In genomic region chr2:67137699-67138098, GRCh38 we compare ENCODE assay signal across 31 cellular contexts.
DNase-seq lines count a peak whose midpoint lies in the region; ATAC-seq and TF ChIP-seq lines count a peak whose summit lies in the region.
"Had no signal": no experiment of that assay in that cellular context is flagged by ENCODE, and none has a peak within 500 bp of the region (broad histone marks: within the 10 kb centered on the region; RNA-seq: fewer than 3 reads in every experiment).

No MANE protein-coding gene starts in this region.

- no peak overlapping the region for H3K27ac ChIP-seq in PC-3 (ENCODE audit: low read length)
- no peak overlapping the region for H3K27ac ChIP-seq in PC-9
- no peak overlapping the region for H3K27ac ChIP-seq in esophagus squamous epithelium
- H3K27ac ChIP-seq in Peyer's patch: no peak overlapping the region
- H3K27ac ChIP-seq: ascending aorta; BLaER1 treated with 17β-estradiol and CSF1 and Interleukin-3, amounts not matched to agents 10 nM and 100 nM; prostate gland; sigmoid colon had no signal

- TF ChIP-seq CTCF in Calu3 (IDR thresholded peaks at IDR 0.05; ENCODE audit: unreplicated experiment) (no peak), PC-3 (conservative IDR thresholded peaks at IDR 0.05; ENCODE audit: low read depth, low read length) (no peak), osteocyte (IDR thresholded peaks at IDR 0.05) (no peak), PC-9 (conservative IDR thresholded peaks at IDR 0.05) (no peak), esophagus squamous epithelium (IDR thresholded peaks at IDR 0.05) (no peak), Peyer's patch (IDR thresholded peaks at IDR 0.05) (no peak)

- H3K36me3 Mint-ChIP-seq in Calu3 (ENCODE audit: insufficient read depth, unreplicated experiment) (no peaks in the 10 kb centered on the region), osteocyte (ENCODE audit: unreplicated experiment) (no peaks in the 10 kb centered on the region)
- H3K36me3 Mint-ChIP-seq: activated naive CD8-positive, alpha-beta T cell treated with anti-CD3 and anti-CD28 coated beads, Interleukin-2, amount 10 ng/mL, durations not matched to agents 7 days and 5 days; immature natural killer cell; naive thymus-derived CD4-positive, alpha-beta T cell had no signal

- TF ChIP-seq EP300 in Ishikawa (IDR thresholded peaks at IDR 0.05; ENCODE audit: borderline replicate concordance): no peak

- no peak overlapping the region for H3K4me2 ChIP-seq in PC-3 (ENCODE audit: low read length)
- no peak overlapping the region for H3K4me2 ChIP-seq in PC-9
- H3K4me2 ChIP-seq: BLaER1 treated with 17β-estradiol and CSF1 and Interleukin-3, amounts not matched to agents 10 nM and 100 nM; SK-N-SH had no signal

- H4K20me1 ChIP-seq in PC-3 (ENCODE audit: low read length) (no peaks in the 10 kb centered on the region), PC-9 (ENCODE audit: insufficient read depth) (no peaks in the 10 kb centered on the region)
- H4K20me1 ChIP-seq: BLaER1 treated with 17β-estradiol and CSF1 and Interleukin-3, amounts not matched to agents 10 nM and 100 nM had no signal

- POLR2A ChIA-PET in PC-3 (lab: Charles Lee; ENCODE audit: unreplicated experiment) (no interaction called here), PC-9 (lab: Charles Lee; ENCODE audit: unreplicated experiment) (no interaction called here)

- H3F3A ChIP-seq in PC-3 (ENCODE audit: low read length, unreplicated experiment) (no peaks in the 10 kb centered on the region), PC-9 (ENCODE audit: insufficient read depth, low read depth) (no peaks in the 10 kb centered on the region; the same call in 1 of the 2 replicates)

- BruUV-seq in Calu3 (replicated peaks; lab: Mats Ljungman, UMichigan): no TSS peak
- no TSS peak for BruUV-seq in PC-3 (replicated peaks; lab: Mats Ljungman, UMichigan)
- BruUV-seq in PC-9 (replicated peaks; lab: Mats Ljungman, UMichigan): no TSS peak

- H3K4me1 ChIP-seq in PC-3 (ENCODE audit: insufficient read depth, low read length) (no peaks in the 10 kb centered on the region), PC-9 (replicated peaks; ENCODE audit: insufficient read depth) (no peaks in the 10 kb centered on the region), esophagus squamous epithelium (no peaks in the 10 kb centered on the region), Peyer's patch (no peaks in the 10 kb centered on the region)
- H3K4me1 ChIP-seq: ascending aorta; BLaER1 treated with 17β-estradiol and CSF1 and Interleukin-3, amounts not matched to agents 10 nM and 100 nM; prostate gland; sigmoid colon had no signal

- no peak overlapping the region for H3K9ac ChIP-seq in PC-3 (ENCODE audit: low read length)
- H3K9ac ChIP-seq: BLaER1 treated with 17β-estradiol and CSF1 and Interleukin-3, amounts not matched to agents 10 nM and 100 nM; SK-N-SH had no signal

- CTCF ChIA-PET in Calu3 (lab: Charles Lee): no interaction called here
- CTCF ChIA-PET in PC-3 (lab: Charles Lee): no interaction called here
- CTCF ChIA-PET in PC-9 (lab: Charles Lee): no interaction called here

- peak overlapping the region; percentile 50 for H3K27ac Mint-ChIP-seq in Calu3 (ENCODE audit: unreplicated experiment)
- no peak overlapping the region for H3K27ac Mint-ChIP-seq in osteocyte (ENCODE audit: unreplicated experiment)
- H3K27ac Mint-ChIP-seq: activated CD8-positive, alpha-beta T cell treated with anti-CD3 and anti-CD28 coated beads for 36 hours; activated naive CD8-positive, alpha-beta T cell treated with anti-CD3 and anti-CD28 coated beads, Interleukin-2, amount 10 ng/mL, durations not matched to agents 7 days and 5 days; immature natural killer cell; naive thymus-derived CD4-positive, alpha-beta T cell had no signal

- no peaks in the 10 kb centered on the region for H3K36me3 ChIP-seq in PC-3 (ENCODE audit: low read depth, low read length)
- no peaks in the 10 kb centered on the region for H3K36me3 ChIP-seq in PC-9 (ENCODE audit: low read depth)
- H3K36me3 ChIP-seq in esophagus squamous epithelium: no peaks in the 10 kb centered on the region
- no peaks in the 10 kb centered on the region for H3K36me3 ChIP-seq in Peyer's patch
- H3K36me3 ChIP-seq: ascending aorta; BLaER1 treated with 17β-estradiol and CSF1 and Interleukin-3, amounts not matched to agents 10 nM and 100 nM; prostate gland; sigmoid colon had no signal

- intact Hi-C loops in Calu3 (cut with micrococcal nuclease; ENCODE audit: unreplicated experiment): loop anchor here (10.0 kb wide), 2 partner anchors 103 to 157 kb away; no protein-coding TSS in a partner anchor
- intact Hi-C loops in PC-3 (cut with micrococcal nuclease): no loop called here
- intact Hi-C loops in PC-9 (cut with micrococcal nuclease; ENCODE audit: unreplicated experiment): loop anchor here (10.0 kb wide), 1 partner anchor 187 kb away; no protein-coding TSS in a partner anchor
- intact Hi-C loops in esophagus squamous epithelium (cut with DNase I): no loop called here

- H3K27me3 ChIP-seq in PC-3 (ENCODE audit: low read length): no peaks in the 10 kb centered on the region
- no peaks in the 10 kb centered on the region for H3K27me3 ChIP-seq in PC-9 (ENCODE audit: insufficient read depth, low read depth)
- H3K27me3 ChIP-seq in esophagus squamous epithelium: no peaks in the 10 kb centered on the region
- H3K27me3 ChIP-seq in Peyer's patch: no peaks in the 10 kb centered on the region
- H3K27me3 ChIP-seq: ascending aorta; BLaER1 treated with 17β-estradiol and CSF1 and Interleukin-3, amounts not matched to agents 10 nM and 100 nM; sigmoid colon had no signal

- H3K9me3 ChIP-seq in PC-3 (ENCODE audit: low read length) (no peaks in the 10 kb centered on the region), PC-9 (ENCODE audit: insufficient read depth, low read depth) (no peaks in the 10 kb centered on the region), esophagus squamous epithelium (no peaks in the 10 kb centered on the region), Peyer's patch (no peaks in the 10 kb centered on the region)
- H3K9me3 ChIP-seq: ascending aorta; BLaER1 treated with 17β-estradiol and CSF1 and Interleukin-3, amounts not matched to agents 10 nM and 100 nM; prostate gland; sigmoid colon; SK-N-SH had no signal

- DNase-seq in Calu3: no peak
- peak; percentile 88 for DNase-seq in NCI-H146 treated with DMSO at 0.1 percent for 48 hours (lab: John Stamatoyannopoulos, UW; ENCODE audit: unreplicated experiment)
- DNase-seq in PC-3: peak; percentile 51
- no peak for DNase-seq in osteocyte (ENCODE audit: extremely low spot score, unreplicated experiment)
- no peak for DNase-seq in PC-9
- no peak for DNase-seq in esophagus squamous epithelium (lab: John Stamatoyannopoulos, UW)
- DNase-seq in Peyer's patch: no peak
- DNase-seq: activated CD4-positive, alpha-beta T cell treated with anti-CD3 and anti-CD28 coated beads for 1 hour; activated CD8-positive, alpha-beta T cell treated with anti-CD3 and anti-CD28 coated beads for 36 hours; activated gamma-delta T cell; activated naive CD8-positive, alpha-beta T cell treated with anti-CD3 and anti-CD28 coated beads, Interleukin-2, amount 10 ng/mL, durations not matched to agents 7 days and 5 days; activated T-cell treated with anti-CD3 and anti-CD28 coated beads for 4 hours; caudate nucleus; dermis blood vessel endothelial cell; hypothalamus; immature natural killer cell; mesendoderm; naive thymus-derived CD4-positive, alpha-beta T cell; NCI-H2171; NCI-H524 treated with DMSO at 0.1 percent for 48 hours; sigmoid colon; SK-N-SH; stimulated activated naive CD4-positive, alpha-beta T cell; T-helper 2 cell had no signal

- H3K27me3 Mint-ChIP-seq in Calu3 (ENCODE audit: unreplicated experiment): no peaks in the 10 kb centered on the region
- peaks cover 28% of the 10 kb centered on the region for H3K27me3 Mint-ChIP-seq in osteocyte (ENCODE audit: unreplicated experiment)
- H3K27me3 Mint-ChIP-seq: activated CD8-positive, alpha-beta T cell treated with anti-CD3 and anti-CD28 coated beads for 36 hours had no signal

- H3K9me2 ChIP-seq in PC-3 (replicated peaks; ENCODE audit: low read length) (no peaks in the 10 kb centered on the region), PC-9 (ENCODE audit: insufficient read depth) (no peaks in the 10 kb centered on the region; the same call in 1 of the 2 replicates)

- H3K4me3 Mint-ChIP-seq in Calu3 (ENCODE audit: low read depth, unreplicated experiment) (no peak overlapping the region), osteocyte (ENCODE audit: unreplicated experiment) (no peak overlapping the region)
- H3K4me3 Mint-ChIP-seq: activated CD8-positive, alpha-beta T cell treated with anti-CD3 and anti-CD28 coated beads for 36 hours; activated naive CD8-positive, alpha-beta T cell treated with anti-CD3 and anti-CD28 coated beads, Interleukin-2, amount 10 ng/mL, durations not matched to agents 7 days and 5 days; immature natural killer cell; naive thymus-derived CD4-positive, alpha-beta T cell had no signal

- TF ChIP-seq RAD21 in Ishikawa (IDR thresholded peaks at IDR 0.05; ENCODE audit: low read depth): no peak

- H3K4me3 ChIP-seq in PC-3 (ENCODE audit: low read length) (no peak overlapping the region), PC-9 (no peak overlapping the region), esophagus squamous epithelium (no peak overlapping the region), Peyer's patch (no peak overlapping the region)
- H3K4me3 ChIP-seq: ascending aorta; BLaER1 treated with 17β-estradiol and CSF1 and Interleukin-3, amounts not matched to agents 10 nM and 100 nM; K562; prostate gland; sigmoid colon had no signal

- peaks cover 2% of the 10 kb centered on the region for H3K9me3 Mint-ChIP-seq in Calu3 (ENCODE audit: low read depth, unreplicated experiment)
- H3K9me3 Mint-ChIP-seq in osteocyte (ENCODE audit: unreplicated experiment): peaks cover 3% of the 10 kb centered on the region
- H3K9me3 Mint-ChIP-seq: activated CD8-positive, alpha-beta T cell treated with anti-CD3 and anti-CD28 coated beads for 36 hours; activated naive CD8-positive, alpha-beta T cell treated with anti-CD3 and anti-CD28 coated beads, Interleukin-2, amount 10 ng/mL, durations not matched to agents 7 days and 5 days had no signal

- no peak for ATAC-seq in PC-3
- ATAC-seq: activated CD8-positive, alpha-beta T cell treated with anti-CD3 and anti-CD28 coated beads for 36 hours; HCT116; K562; left lobe of liver; naive thymus-derived CD4-positive, alpha-beta T cell had no signal

- H2AFZ ChIP-seq in PC-3 (ENCODE audit: low read length) (no peak overlapping the region), PC-9 (no peak overlapping the region)

- H3K79me2 ChIP-seq in PC-3 (ENCODE audit: low read length): no peaks in the 10 kb centered on the region
- H3K79me2 ChIP-seq in PC-9 (ENCODE audit: low read depth): no peaks in the 10 kb centered on the region

- H3K4me1 Mint-ChIP-seq in Calu3 (ENCODE audit: low read depth, unreplicated experiment) (peaks cover 8% of the 10 kb centered on the region), osteocyte (ENCODE audit: unreplicated experiment) (peaks cover 2% of the 10 kb centered on the region)
- H3K4me1 Mint-ChIP-seq: activated naive CD8-positive, alpha-beta T cell treated with anti-CD3 and anti-CD28 coated beads, Interleukin-2, amount 10 ng/mL, durations not matched to agents 7 days and 5 days; immature natural killer cell; naive thymus-derived CD4-positive, alpha-beta T cell had no signal

- TF ChIP-seq POLR2A in esophagus squamous epithelium (IDR thresholded peaks at IDR 0.05) (no peak), Peyer's patch (IDR thresholded peaks at IDR 0.05) (no peak)

Comparison
In these comparisons a context has a peak if more than half of its experiments do, and no peak if none do; other contexts are left out.
1. DNase-seq: peak in NCI-H146 treated with DMSO at 0.1 percent for 48 hours (single experiment) and PC-3 (single experiment); none in Calu3 (single experiment), osteocyte (single experiment), PC-9 (0 of 2), esophagus squamous epithelium (single experiment) and Peyer's patch (0 of 3).
2. intact Hi-C loops: an anchor here in Calu3 (10.0 kb wide) and PC-9 (10.0 kb wide); none called in PC-3 and esophagus squamous epithelium.